In the genomic region with DNA sequence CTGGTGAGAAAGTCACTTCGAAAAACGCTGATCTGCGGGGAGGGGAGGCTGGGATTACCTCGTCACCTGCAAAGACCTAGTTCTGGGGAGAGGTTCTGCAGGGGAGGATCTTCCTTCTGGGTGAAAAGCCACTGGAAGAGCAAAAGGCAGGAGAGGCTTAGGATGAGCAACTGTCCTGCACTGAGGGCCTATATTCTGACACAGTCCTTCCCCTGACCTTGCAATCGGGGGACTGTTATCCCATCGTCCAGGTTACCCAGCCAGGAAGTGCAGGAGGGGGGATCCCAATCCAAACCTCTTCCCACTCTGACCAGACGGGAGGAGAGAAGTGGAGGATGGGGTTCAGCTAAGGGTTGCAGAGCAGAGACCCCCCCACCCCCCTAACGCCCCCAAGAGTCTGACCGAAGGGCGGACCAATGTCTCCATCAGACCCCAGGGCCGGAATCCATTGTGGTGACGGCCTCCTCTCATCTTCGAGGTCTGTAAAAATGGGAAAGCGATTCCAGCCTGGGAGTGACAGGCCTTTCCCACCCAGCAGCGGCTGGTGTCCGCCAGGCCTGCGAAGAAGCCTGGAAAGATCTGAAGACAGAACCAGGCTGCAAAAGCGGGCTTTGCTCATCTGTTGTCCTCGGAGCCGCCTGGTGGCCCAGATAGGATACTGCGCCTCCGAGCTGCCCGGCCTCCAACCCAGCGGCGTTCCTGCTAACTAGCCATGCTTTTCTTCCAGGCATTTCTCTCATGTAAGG, we compare ENCODE assay signal across 8 cellular contexts. TPM values are rescaled to one million over a fixed set of nuclear protein-coding genes. Genes with fewer than 3 reads are reported as not detected.
DNase-seq lines count a peak whose midpoint lies in the region; ATAC-seq and TF ChIP-seq lines count a peak whose summit lies in the region.

No MANE protein-coding gene starts in this region.

- H3K4me1 Mint-ChIP-seq in activated CD4-positive, alpha-beta T cell treated with anti-CD3 and anti-CD28 coated beads for 36 hours: peaks cover 47% of the 10 kb centered on the region
- H3K4me1 Mint-ChIP-seq in chondrocyte (ENCODE audit: low read depth): peaks cover 85% of the 10 kb centered on the region

- H3K9me3 Mint-ChIP-seq in activated CD4-positive, alpha-beta T cell treated with anti-CD3 and anti-CD28 coated beads for 36 hours (ENCODE audit: low read depth): no peaks in the 10 kb centered on the region
- H3K9me3 Mint-ChIP-seq in chondrocyte (ENCODE audit: low read depth): no peaks in the 10 kb centered on the region

- POLR2A ChIA-PET in HEK293T (lab: Yijun Ruan, JAX): interaction anchor here (0.6 to 5.1 kb wide), 17 partner anchors 10 to 1408 kb away, joined by 3 to 32 read pairs (median 3); no protein-coding TSS in a partner anchor
- POLR2A ChIA-PET in activated CD4-positive, alpha-beta T cell treated with anti-CD3 and anti-CD28 coated beads for 36 hours (lab: Charles Lee): interaction anchor here (0.7 to 3.5 kb wide), 5 partner anchors 15 to 711 kb away, joined by 3 to 13 read pairs (median 3); no protein-coding TSS in a partner anchor

- CTCF ChIA-PET in HEK293T (lab: Yijun Ruan, JAX): interaction anchor here (0.5 to 1.4 kb wide), 8 partner anchors 16 to 344 kb away, joined by 3 to 5 read pairs (median 4); no protein-coding TSS in a partner anchor
- CTCF ChIA-PET in activated CD4-positive, alpha-beta T cell treated with anti-CD3 and anti-CD28 coated beads for 36 hours (lab: Charles Lee): interaction anchor here (0.6 to 6.5 kb wide), 37 partner anchors 16 to 346 kb away, joined by 3 to 68 read pairs (median 4); no protein-coding TSS in a partner anchor

- TF ChIP-seq CTCF in chondrocyte (IDR thresholded peaks at IDR 0.05): peak; percentile 90

- peak; percentile 39 for ATAC-seq in activated CD4-positive, alpha-beta T cell treated with anti-CD3 and anti-CD28 coated beads for 36 hours
- ATAC-seq in GM18505 (IDR thresholded peaks at IDR 0.05; ENCODE audit: unreplicated experiment): no peak

- TF ChIP-seq POLR2A in GM18505 (IDR thresholded peaks at IDR 0.05; ENCODE audit: borderline replicate concordance, extremely low read depth, insufficient read depth, insufficient read length): no peak

- peak overlapping the region; percentile 92 for H3K27ac Mint-ChIP-seq in activated CD4-positive, alpha-beta T cell treated with anti-CD3 and anti-CD28 coated beads for 36 hours
- H3K27ac Mint-ChIP-seq in chondrocyte (ENCODE audit: unreplicated experiment): peak overlapping the region; percentile 78

- H3K27me3 Mint-ChIP-seq in activated CD4-positive, alpha-beta T cell treated with anti-CD3 and anti-CD28 coated beads for 36 hours: no peaks in the 10 kb centered on the region
- no peaks in the 10 kb centered on the region for H3K27me3 Mint-ChIP-seq in chondrocyte (ENCODE audit: low read depth)

- DNase-seq in COLO829 (ENCODE audit: low spot score): peak; percentile 86
- peak; percentile 84 for DNase-seq in HEK293T (ENCODE audit: extremely low spot score)
- DNase-seq in NCI-H226: peak; percentile 77
- peak; percentile 88 for DNase-seq in activated CD4-positive, alpha-beta T cell treated with anti-CD3 and anti-CD28 coated beads for 36 hours
- DNase-seq in chondrocyte (ENCODE audit: low spot score): no peak
- DNase-seq in kidney tubule cell (ENCODE audit: low spot score): peak; percentile 87
- peak; percentile 66 to 69 for DNase-seq in stimulated activated CD4-positive, alpha-beta T cell treated with anti-CD3 and anti-CD28 coated beads, Interleukin-15, amount 100 ng/mL, for 1 hour (ENCODE audit: low read depth in 1 of 2, low spot score in 1 of 2)

- H3K4me3 Mint-ChIP-seq in activated CD4-positive, alpha-beta T cell treated with anti-CD3 and anti-CD28 coated beads for 36 hours: peak overlapping the region; percentile 95
- peak overlapping the region; percentile 96 for H3K4me3 Mint-ChIP-seq in chondrocyte (ENCODE audit: unreplicated experiment)

- H3K36me3 Mint-ChIP-seq in activated CD4-positive, alpha-beta T cell treated with anti-CD3 and anti-CD28 coated beads for 36 hours (ENCODE audit: low read depth): peaks cover 9% of the 10 kb centered on the region
- no peaks in the 10 kb centered on the region for H3K36me3 Mint-ChIP-seq in chondrocyte (ENCODE audit: low read depth)

- intact Hi-C loops in activated CD4-positive, alpha-beta T cell treated with anti-CD3 and anti-CD28 coated beads for 36 hours (cut with DNase I, micrococcal nuclease): loop anchor here (1.0 to 5.0 kb wide), 20 partner anchors 15 to 552 kb away; a partner anchor contains a TSS

TF ChIP-seq in HEK293T, 16 proteins besides CTCF, POLR2A, EP300 and RAD21:
- TF ChIP-seq, protein P1, sequence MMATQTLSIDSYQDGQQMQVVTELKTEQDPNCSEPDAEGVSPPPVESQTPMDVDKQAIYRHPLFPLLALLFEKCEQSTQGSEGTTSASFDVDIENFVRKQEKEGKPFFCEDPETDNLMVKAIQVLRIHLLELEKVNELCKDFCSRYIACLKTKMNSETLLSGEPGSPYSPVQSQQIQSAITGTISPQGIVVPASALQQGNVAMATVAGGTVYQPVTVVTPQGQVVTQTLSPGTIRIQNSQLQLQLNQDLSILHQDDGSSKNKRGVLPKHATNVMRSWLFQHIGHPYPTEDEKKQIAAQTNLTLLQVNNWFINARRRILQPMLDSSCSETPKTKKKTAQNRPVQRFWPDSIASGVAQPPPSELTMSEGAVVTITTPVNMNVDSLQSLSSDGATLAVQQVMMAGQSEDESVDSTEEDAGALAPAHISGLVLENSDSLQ (IDR thresholded peaks at IDR 0.05): peak; percentile 89
- TF ChIP-seq NFRKB (IDR thresholded peaks at IDR 0.05): no peak
TF ChIP-seq in HEK293T: peak in this region for 1.

RNA-seq across cellular contexts. Expression of a gene that starts 1.6 kb away (rescaled TPM):
- 10 to 100 TPM; 33.3 to 34.6 TPM for total RNA-seq in activated CD4-positive, alpha-beta T cell treated with anti-CD3 and anti-CD28 coated beads for 36 hours
- 28.0 to 31.9 TPM (median 31.8 TPM) in 3 replicates for total RNA-seq in chondrocyte

RNA-seq across cellular contexts. Expression of a gene that starts 24.3 kb away (rescaled TPM):
- total RNA-seq in activated CD4-positive, alpha-beta T cell treated with anti-CD3 and anti-CD28 coated beads for 36 hours: not detected
- total RNA-seq in chondrocyte: not detected in 3 replicates
